ENCODE assay signal across 9 cellular contexts in the genomic region with DNA sequence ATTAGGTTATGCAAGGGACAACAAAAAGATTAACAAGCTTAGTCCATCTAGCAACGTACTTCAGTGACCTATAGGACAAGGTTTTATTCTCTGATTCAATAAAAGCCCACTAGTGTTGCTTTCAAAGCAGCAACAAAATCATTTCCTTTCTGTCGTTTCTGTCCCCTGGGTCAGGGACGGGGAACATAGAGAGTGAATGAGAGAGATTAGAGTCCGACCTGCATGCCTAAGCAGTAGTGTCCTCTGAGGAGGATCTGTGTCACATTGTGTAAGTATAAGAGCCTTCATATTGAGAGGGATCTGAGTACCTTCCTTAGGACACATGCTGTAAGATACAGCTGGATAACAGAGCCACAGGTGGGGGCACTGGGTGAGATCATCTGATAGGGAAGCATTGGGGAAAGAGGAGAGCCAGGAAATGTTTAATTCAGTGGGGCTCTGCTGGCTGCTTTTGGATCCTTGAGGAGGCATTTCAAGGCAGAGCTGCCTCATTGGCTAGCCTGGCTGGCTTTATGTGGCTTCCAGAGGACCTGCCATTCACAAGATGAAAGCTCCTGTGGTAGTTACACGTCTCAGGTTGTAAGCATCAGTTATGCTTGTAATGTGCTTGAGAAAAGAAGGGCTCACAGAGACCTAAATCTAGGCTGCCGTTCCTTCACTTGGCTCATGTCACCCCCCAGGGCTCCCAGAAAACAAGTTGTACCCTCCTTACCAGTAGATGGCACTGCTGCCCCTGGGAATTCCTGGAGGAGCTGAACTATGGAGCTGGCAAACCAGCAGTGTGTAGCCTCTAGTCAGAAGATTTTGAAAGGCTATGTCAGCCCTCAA. TPM values are rescaled to one million over a fixed set of nuclear protein-coding genes. Genes with fewer than 3 reads are reported as not detected.
A peak's percentile ranks its signal among the peaks of the same experiment; 100 is the strongest.
DNase-seq lines count a peak whose midpoint lies in the region; ATAC-seq, FAIRE-seq and TF ChIP-seq lines count a peak whose summit lies in the region.
"Had no signal": no experiment of that assay in that cellular context is flagged by ENCODE, and none has a peak within 500 bp of the region (broad histone marks: within the 10 kb centered on the region; RNA-seq: fewer than 3 reads in every experiment).

No MANE protein-coding gene starts in this region.

- H3K9me2 ChIP-seq in Loucy (replicated peaks; ENCODE audit: low read depth, low read length) = no peaks in the 10 kb centered on the region

- 0 out of 2 replicates have a peak overlapping the region, but pooled peaks have one; percentile 5 for H2AFZ ChIP-seq in Loucy (ENCODE audit: low read length)

- peak; percentile 72 for FAIRE-seq in GM12892 (lab: Jason Lieb, UNC)

- TF ChIP-seq CTCF in AG09309 (IDR thresholded peaks at IDR 0.05; ENCODE audit: control insufficient read depth, insufficient read depth, low read depth, low read length, missing control alignments) = peak; percentile 87
- TF ChIP-seq CTCF in Loucy (conservative IDR thresholded peaks at IDR 0.05; ENCODE audit: low read length) = peak; percentile 83
- TF ChIP-seq CTCF in lung (IDR thresholded peaks at IDR 0.05; ENCODE audit: control extremely low read depth, extremely low read depth) = peak; percentile 59
- peak; percentile 33 to 89 (median 76) for TF ChIP-seq CTCF in thyroid gland (IDR thresholded peaks at IDR 0.05)

- WGBS in lung, 2 donors = 21 to 32% methylated on average over 6 of the region's 6 CpGs
- WGBS in thyroid gland, 2 donors = 29 to 33% methylated on average over 6 of the region's 6 CpGs

- no peaks in the 10 kb centered on the region for H3K79me2 ChIP-seq in Loucy (ENCODE audit: insufficient read depth, low read length)

- no peaks in the 10 kb centered on the region for H3K36me3 ChIP-seq in Loucy (ENCODE audit: insufficient read depth, low read length)
- H3K36me3 ChIP-seq in lung (ENCODE audit: control insufficient read depth in 2 of 2, insufficient read depth in 2 of 2, low read length in 2 of 2) = no peaks in the 10 kb centered on the region
- no peaks in the 10 kb centered on the region for H3K36me3 ChIP-seq in thyroid gland
- H3K36me3 ChIP-seq: neutrophil had no signal

- TF ChIP-seq POLR2A in GM12892 (IDR thresholded peaks at IDR 0.05; ENCODE audit: low read depth, low read length) = no peak
- no peak for TF ChIP-seq POLR2A in thyroid gland (IDR thresholded peaks at IDR 0.05)

- H3K4me2 ChIP-seq in Loucy (ENCODE audit: low read depth, low read length, poor library complexity, severe bottlenecking) = no peak overlapping the region

- peak; percentile 60 for ATAC-seq in lung (ENCODE audit: insufficient read depth, low FRiP score)

- no peaks in the 10 kb centered on the region for H3K9me3 ChIP-seq in Loucy (ENCODE audit: insufficient read depth, low read depth, low read length)
- H3K9me3 ChIP-seq in lung (ENCODE audit: control insufficient read depth in 2 of 2, insufficient read depth in 1 of 2, low read length in 1 of 2) = no peaks in the 10 kb centered on the region
- H3K9me3 ChIP-seq in thyroid gland = no peaks in the 10 kb centered on the region
- H3K9me3 ChIP-seq: neutrophil had no signal

- no peaks in the 10 kb centered on the region for H3F3A ChIP-seq in Loucy (ENCODE audit: low read depth)

- no peaks in the 10 kb centered on the region for H3K4me1 ChIP-seq in Loucy (ENCODE audit: insufficient read depth, low read length, poor library complexity, severe bottlenecking)
- H3K4me1 ChIP-seq in lung (ENCODE audit: control insufficient read depth in 2 of 2, insufficient read depth in 2 of 2, low read length in 2 of 2) = peaks cover 0 to 7% of the 10 kb centered on the region in 2 donors
- H3K4me1 ChIP-seq in thyroid gland = peaks cover 15 to 18% of the 10 kb centered on the region in 2 donors

- H3K4me3 ChIP-seq in AG09309 (ENCODE audit: control insufficient read depth, low read depth, low read length) (no peak overlapping the region), Loucy (ENCODE audit: low read length, poor library complexity, severe bottlenecking) (no peak overlapping the region), lung (no peak overlapping the region), thyroid gland (replicated peaks in 1 of 3) (no peak overlapping the region)

- intact Hi-C loops in thyroid gland (cut with DNase I) = no loop called here

- H3K27ac ChIP-seq in lung (ENCODE audit: low read depth in 1 of 2, low read length in 1 of 2) (peak overlapping the region in 1 of 2 donors; percentile 0), thyroid gland (peak overlapping the region in 1 of 3 donors; percentile 21)
- H3K27ac ChIP-seq: neutrophil had no signal

- peak; percentile 18 for DNase-seq in AG09309 (ENCODE audit: low read depth)
- DNase-seq in GM12892 (ENCODE audit: insufficient read length) = no peak
- DNase-seq in RKO (ENCODE audit: low spot score) = peak; percentile 71
- peak; percentile 86 for DNase-seq in ecto neural progenitor cell (ENCODE audit: low spot score)
- peak; percentile 79 for DNase-seq in lung (ENCODE audit: low spot score)
- DNase-seq in thyroid gland = peak; percentile 86 to 88
- no peak for DNase-seq in stimulated activated naive CD4-positive, alpha-beta T cell (lab: John Stamatoyannopoulos, UW)

- H3K27me3 ChIP-seq in Loucy (ENCODE audit: insufficient read depth, low read length, poor library complexity, severe bottlenecking) (no peaks in the 10 kb centered on the region), lung (ENCODE audit: control insufficient read depth, insufficient read depth) (no peaks in the 10 kb centered on the region), thyroid gland (no peaks in the 10 kb centered on the region)

- no peak overlapping the region for H3K9ac ChIP-seq in Loucy (ENCODE audit: low read depth, low read length, poor library complexity, severe bottlenecking)

- H4K20me1 ChIP-seq in Loucy (ENCODE audit: insufficient read depth, low read length, poor library complexity, severe bottlenecking) = no peaks in the 10 kb centered on the region

RNA-seq across cellular contexts. Expression of gene TMEM108, which starts 2.7 kb away (rescaled TPM):
- 0.36 TPM for polyA plus RNA-seq in GM12892 (2012; ENCODE audit: missing spikeins)
- total RNA-seq in lung (10 to 100 TPM in 1 of 2 donors, 1 to 10 TPM in 1; 9.8 to 16.9 TPM), thyroid gland (1 to 10 TPM; 2.6 to 9.2 (median 4.6) TPM)
- polyA plus RNA-seq in lung = 1 to 10 TPM; 3.0 to 5.3 TPM

Comparison
In these comparisons a context has a peak if more than half of its experiments do, and no peak if none do; other contexts are left out.
1. DNase-seq: peak in AG09309 (single experiment), RKO (single experiment), ecto neural progenitor cell (single experiment), lung (single experiment) and thyroid gland (2 of 2); none in GM12892 (single experiment) and stimulated activated naive CD4-positive, alpha-beta T cell (0 of 6).
2. Peak in every context shown above with its lines, with median percentiles within 50 percentile points of each other: CTCF ChIP-seq.